In genomic region chr3:3232251-3232650, GRCh38 we compare ENCODE assay signal across 27 cellular contexts.
"Had no signal": no experiment of that assay in that cellular context is flagged by ENCODE, and none has a peak within 500 bp of the region (broad histone marks: within the 10 kb centered on the region; RNA-seq: fewer than 3 reads in every experiment).

No MANE protein-coding gene starts in this region.

- H3K36me3 ChIP-seq: colonic mucosa, esophagus squamous epithelium, gastrocnemius medialis, heart right ventricle, left lung, lower lobe of right lung had no signal

- FAIRE-seq: endometrium, islet of Langerhans, keratinocyte had no signal

- H3K4me1 ChIP-seq: colonic mucosa, esophagus squamous epithelium, gastrocnemius medialis, left lung, lower lobe of right lung had no signal

- H3K27me3 ChIP-seq: colonic mucosa, esophagus squamous epithelium, gastrocnemius medialis, heart right ventricle, left lung had no signal

- DNase-seq: colonic mucosa; cortex of kidney; effector CD8-positive, alpha-beta T cell; effector memory CD8-positive, alpha-beta T cell; endodermal cell; erythroblast; esophagus squamous epithelium; foreskin fibroblast; foreskin melanocyte; gastrocnemius medialis; glutamatergic neuron; head of caudate nucleus; heart right ventricle; hippocampal formation; left cardiac atrium; left lung; left ventricle myocardium superior; lower lobe of right lung; mesenchymal stem cell; mucosa of descending colon had no signal

- ATAC-seq: effector memory CD8-positive, alpha-beta T cell; esophagus mucosa; gastrocnemius medialis; heart right ventricle; left cardiac atrium; left lung; left ventricle myocardium superior; lower lobe of right lung; mucosa of descending colon had no signal

- H3K4me1 Mint-ChIP-seq: endodermal cell, mesothelial cell of epicardium had no signal

- H3K4me3 ChIP-seq: colonic mucosa, esophagus squamous epithelium, gastrocnemius medialis, heart right ventricle, left lung, lower lobe of right lung, mucosa of descending colon had no signal

- H3K4me3 Mint-ChIP-seq: dendritic cell treated with granulocyte-macrophage colony-stimulating factor and Interleukin-4, amounts not matched to agents 40 ng/mL and 50 ng/mL, for 4 days; effector memory CD8-positive, alpha-beta T cell; endodermal cell; mesothelial cell of epicardium had no signal

- H3K36me3 Mint-ChIP-seq: mesothelial cell of epicardium had no signal

- H3K9me3 ChIP-seq: colonic mucosa, gastrocnemius medialis had no signal

- H3K27ac Mint-ChIP-seq: dendritic cell treated with granulocyte-macrophage colony-stimulating factor and Interleukin-4, amounts not matched to agents 40 ng/mL and 50 ng/mL, for 4 days; effector memory CD8-positive, alpha-beta T cell; endodermal cell; mesothelial cell of epicardium had no signal

- H3K27ac ChIP-seq: colonic mucosa, epithelial cell of prostate, esophagus squamous epithelium, gastrocnemius medialis, heart right ventricle, left lung, lower lobe of right lung had no signal

- H3K27me3 Mint-ChIP-seq: dendritic cell treated with granulocyte-macrophage colony-stimulating factor and Interleukin-4, amounts not matched to agents 40 ng/mL and 50 ng/mL, for 4 days had no signal
